8 cellular contexts compared by ENCODE assay signal in the genomic region with DNA sequence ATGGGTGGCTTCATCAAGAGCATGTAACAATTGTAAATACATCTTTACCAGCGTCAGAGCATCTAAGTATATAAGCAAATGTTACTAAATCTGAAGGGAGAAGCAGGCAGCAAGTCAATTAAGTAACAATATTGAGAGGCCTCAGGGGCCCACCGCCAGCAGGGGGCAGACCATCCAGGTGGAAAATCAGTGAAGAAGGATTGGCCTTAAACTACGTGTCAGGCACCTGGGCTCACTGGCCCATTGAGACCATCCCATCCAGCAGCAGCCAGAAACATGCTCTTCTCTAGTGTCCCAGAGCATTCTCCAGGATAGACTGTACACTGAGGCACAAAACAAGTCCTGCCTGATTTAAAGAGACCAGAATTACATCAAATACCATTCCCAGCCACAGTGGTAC.
DNase-seq lines count a peak whose midpoint lies in the region; ATAC-seq and TF ChIP-seq lines count a peak whose summit lies in the region.

No MANE protein-coding gene starts in this region.

- no peak overlapping the region for H3K4me3 ChIP-seq in colonic mucosa
- H3K4me3 ChIP-seq in naive thymus-derived CD4-positive, alpha-beta T cell (ENCODE audit: low read length): no peak overlapping the region

- no peaks in the 10 kb centered on the region for H3K27me3 ChIP-seq in colonic mucosa
- no peaks in the 10 kb centered on the region for H3K27me3 ChIP-seq in naive thymus-derived CD4-positive, alpha-beta T cell (ENCODE audit: control insufficient read depth in 2 of 2, insufficient read depth in 2 of 2, low read length in 2 of 2)

- no peaks in the 10 kb centered on the region for H3K9me3 ChIP-seq in colonic mucosa
- H3K9me3 ChIP-seq in naive thymus-derived CD4-positive, alpha-beta T cell (ENCODE audit: control insufficient read depth in 2 of 3, low read length in 3 of 3): no peaks in the 10 kb centered on the region

- H3K27ac Mint-ChIP-seq in naive thymus-derived CD4-positive, alpha-beta T cell: peak overlapping the region in 2 of 9 donors; percentile 14 to 20

- H3K4me1 ChIP-seq in colonic mucosa: no peaks in the 10 kb centered on the region
- peaks cover 5 to 6% of the 10 kb centered on the region in 2 donors for H3K4me1 ChIP-seq in naive thymus-derived CD4-positive, alpha-beta T cell (ENCODE audit: control insufficient read depth in 2 of 2, insufficient read depth in 2 of 2, low read length in 2 of 2)

- TF ChIP-seq POLR2A in GM18505 (IDR thresholded peaks at IDR 0.05; ENCODE audit: borderline replicate concordance, extremely low read depth, insufficient read depth, insufficient read length): no peak

- no peaks in the 10 kb centered on the region for H3K36me3 ChIP-seq in colonic mucosa
- no peaks in the 10 kb centered on the region for H3K36me3 ChIP-seq in naive thymus-derived CD4-positive, alpha-beta T cell (ENCODE audit: control insufficient read depth in 2 of 3, insufficient read depth in 3 of 3, low read length in 3 of 3)

- peak overlapping the region in 2 of 10 donors; percentile 19 to 53 for H3K4me3 Mint-ChIP-seq in naive thymus-derived CD4-positive, alpha-beta T cell

- H3K4me1 Mint-ChIP-seq in naive thymus-derived CD4-positive, alpha-beta T cell: peaks cover 12 to 27% (median 19%) of the 10 kb centered on the region in 7 donors

- TF ChIP-seq CTCF in C4-2B (conservative IDR thresholded peaks at IDR 0.05) (peak; percentile 81), colonic mucosa (IDR thresholded peaks at IDR 0.05) (peak; percentile 36)

- POLR2A ChIA-PET in naive thymus-derived CD4-positive, alpha-beta T cell (lab: Charles Lee): no interaction called here

- H3K27ac ChIP-seq in C4-2B (no peak overlapping the region), colonic mucosa (no peak overlapping the region)
- no peak overlapping the region for H3K27ac ChIP-seq in naive thymus-derived CD4-positive, alpha-beta T cell (ENCODE audit: low read depth, low read length)

- H3K27me3 Mint-ChIP-seq in naive thymus-derived CD4-positive, alpha-beta T cell: no peaks in the 10 kb centered on the region

- H3K36me3 Mint-ChIP-seq in naive thymus-derived CD4-positive, alpha-beta T cell: peaks cover 0 to 4% (median 0%) of the 10 kb centered on the region in 5 donors

- ATAC-seq in GM18907 (IDR thresholded peaks at IDR 0.05; ENCODE audit: unreplicated experiment) (peak; percentile 55), GM18505 (IDR thresholded peaks at IDR 0.05; ENCODE audit: unreplicated experiment) (no peak)
- ATAC-seq in naive thymus-derived CD4-positive, alpha-beta T cell: no peak

- DNase-seq in NCI-H748 (lab: John Stamatoyannopoulos, UW; ENCODE audit: unreplicated experiment) (peak; percentile 59), colonic mucosa (peak; percentile 64), DMS114 treated with DMSO at 0.1 percent for 48 hours (lab: John Stamatoyannopoulos, UW; ENCODE audit: unreplicated experiment) (no peak), pons (ENCODE audit: low spot score) (no peak)
- peak in 5 of 9 donors; percentile 25 to 64 (median 29) for DNase-seq in naive thymus-derived CD4-positive, alpha-beta T cell

- CTCF ChIA-PET in naive thymus-derived CD4-positive, alpha-beta T cell (lab: Charles Lee): no interaction called here

- intact Hi-C loops in colonic mucosa (cut with DNase I): loop anchor here (2.0 to 10.0 kb wide), 2 partner anchors 290 to 692 kb away; no protein-coding TSS in a partner anchor
- intact Hi-C loops in naive thymus-derived CD4-positive, alpha-beta T cell (cut with micrococcal nuclease): loop anchor here (1.0 to 10.0 kb wide), 3 partner anchors 280 to 696 kb away; no protein-coding TSS in a partner anchor

- peaks cover 0 to 23% (median 5%) of the 10 kb centered on the region in 11 donors for H3K9me3 Mint-ChIP-seq in naive thymus-derived CD4-positive, alpha-beta T cell

- H3K9ac ChIP-seq in colonic mucosa (ENCODE audit: low read depth in 2 of 2, low read length in 2 of 2): no peak overlapping the region

Comparison
In these comparisons a context has a peak if more than half of its experiments do, and no peak if none do; other contexts are left out.
1. DNase-seq: peak in NCI-H748 (single experiment), colonic mucosa (single experiment) and naive thymus-derived CD4-positive, alpha-beta T cell (5 of 9); none in DMS114 treated with DMSO at 0.1 percent for 48 hours (single experiment) and pons (single experiment).